12 cellular contexts compared by ENCODE assay signal in the genomic region with DNA sequence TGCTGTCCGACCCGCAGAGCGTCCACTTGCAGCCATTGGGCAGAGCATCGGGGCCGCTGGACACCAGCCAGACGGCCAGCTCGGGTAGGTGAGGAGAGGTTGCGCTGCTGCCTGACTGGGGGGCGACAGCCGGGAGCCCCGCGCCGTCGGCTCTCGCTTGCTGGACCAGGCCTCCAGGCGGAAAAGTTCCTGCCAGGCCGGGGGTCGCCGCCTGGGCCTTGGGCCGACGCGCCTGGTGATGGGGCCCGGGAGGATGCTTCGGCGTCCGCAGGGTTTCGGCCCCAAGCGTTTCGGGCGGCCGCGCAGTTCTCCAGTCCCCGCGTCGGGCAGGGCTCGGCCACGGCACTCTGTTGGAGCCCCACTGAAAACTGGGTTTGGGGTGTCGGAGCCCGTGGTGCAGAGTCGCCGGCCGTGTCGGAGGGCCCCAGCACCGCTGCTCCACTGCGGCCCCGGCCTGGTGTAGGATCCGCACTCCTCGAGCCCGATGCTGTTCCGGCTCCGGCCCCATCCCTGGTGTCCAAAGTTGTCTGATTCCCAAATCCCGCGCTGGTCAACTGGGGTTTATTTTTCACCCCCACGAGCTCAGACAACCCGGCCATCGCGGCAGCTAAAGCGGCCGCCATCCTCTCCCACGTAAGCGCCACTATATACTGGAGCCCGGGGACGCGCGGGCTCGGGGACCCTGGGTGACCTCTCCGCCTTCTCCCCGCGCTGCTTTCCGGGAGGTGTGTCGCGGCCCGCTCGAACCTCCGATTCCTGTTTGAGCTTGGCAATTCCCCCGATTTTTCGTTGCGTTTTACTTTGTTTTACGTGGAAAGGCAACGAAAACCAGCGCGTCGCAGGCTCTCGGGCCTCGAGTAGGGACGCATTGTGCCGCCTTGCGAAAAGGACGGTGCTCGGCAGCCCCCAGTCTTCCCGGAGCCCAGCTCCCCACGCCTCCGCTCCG. TPM values are rescaled to one million over a fixed set of nuclear protein-coding genes. Genes with fewer than 3 reads are reported as not detected.
A peak's percentile ranks its signal among the peaks of the same experiment; 100 is the strongest.
DNase-seq lines count a peak whose midpoint lies in the region; ATAC-seq, FAIRE-seq and TF ChIP-seq lines count a peak whose summit lies in the region.
"Had no signal": no experiment of that assay in that cellular context is flagged by ENCODE, and none has a peak within 500 bp of the region (broad histone marks: within the 10 kb centered on the region; RNA-seq: fewer than 3 reads in every experiment).

No MANE protein-coding gene starts in this region.

- no peak overlapping the region for H2BK15ac ChIP-seq in mesenchymal stem cell (ENCODE audit: low read depth, poor library complexity, severe bottlenecking)

- TF ChIP-seq POLR2A in right lobe of liver (IDR thresholded peaks at IDR 0.05) (no peak), HepG2 (IDR thresholded peaks at IDR 0.05; ENCODE audit: insufficient read depth in 1 of 2, low read depth in 2 of 2, low read length in 2 of 2) (no peak)

- H3K27me3 ChIP-seq in right lobe of liver (peaks cover 23 to 30% of the 10 kb centered on the region in 2 donors), HepG2 (ENCODE audit: control insufficient read depth in 1 of 2, insufficient read depth in 2 of 2, low read length in 2 of 2) (peaks cover 4 to 45% of the 10 kb centered on the region in 2 experiments; a peak in 4 of 5 replicates), mesenchymal stem cell (ENCODE audit: control insufficient read depth in 1 of 2, insufficient read depth in 1 of 2, low read length in 2 of 2) (peaks cover 94% of the 10 kb centered on the region in 2 experiments), upper lobe of right lung (peaks cover 75% of the 10 kb centered on the region)

- H3K27ac Mint-ChIP-seq in central memory CD8-positive, alpha-beta T cell (ENCODE audit: low read depth), result no peak overlapping the region
- H3K27ac Mint-ChIP-seq: CD4-positive, CD25-positive, alpha-beta regulatory T cell had no signal

- DNase-seq in right lobe of liver, result no peak
- DNase-seq in HepG2 (ENCODE audit: low spot score), result no peak
- no peak for DNase-seq in central memory CD8-positive, alpha-beta T cell (ENCODE audit: low spot score in 2 of 2)
- peak; percentile 22 for DNase-seq in mesenchymal stem cell
- DNase-seq in upper lobe of right lung, result no peak
- no peak for DNase-seq in ureter (ENCODE audit: low spot score)
- DNase-seq in T-helper 1 cell, result no peak
- DNase-seq: kidney, NCI-H1930, SW 1271 had no signal

- H3K4me3 Mint-ChIP-seq in central memory CD8-positive, alpha-beta T cell, result peak overlapping the region; percentile 65

- H3K4me1 ChIP-seq in right lobe of liver, result peaks cover 0 to 23% (median 9%) of the 10 kb centered on the region in 4 donors
- no peaks in the 10 kb centered on the region for H3K4me1 ChIP-seq in HepG2 (ENCODE audit: insufficient read depth, low read length)
- H3K4me1 ChIP-seq in mesenchymal stem cell (ENCODE audit: control insufficient read depth, insufficient read depth, low read depth, low read length), result peaks cover 15% of the 10 kb centered on the region
- H3K4me1 ChIP-seq in upper lobe of right lung, result peaks cover 23% of the 10 kb centered on the region

- intact Hi-C loops in right lobe of liver (cut with DNase I) (no loop called here), HepG2 (cut with micrococcal nuclease; ENCODE audit: unreplicated experiment) (no loop called here), upper lobe of right lung (cut with DNase I) (no loop called here)

- no peaks in the 10 kb centered on the region for H3K79me2 ChIP-seq in HepG2 (ENCODE audit: insufficient read depth, low read length)

- TF ChIP-seq EP300 in HepG2 (IDR thresholded peaks at IDR 0.05; ENCODE audit: low read depth in 2 of 2, low read length in 2 of 2) (no peak), HepG2 (CRISPR knock-in tag; IDR thresholded peaks at IDR 0.05; ENCODE audit: borderline replicate concordance) (no peak)

- H4K20me1 ChIP-seq in HepG2 (ENCODE audit: insufficient read depth, low read length), result no peaks in the 10 kb centered on the region

- no peak overlapping the region for H2AFZ ChIP-seq in HepG2 (ENCODE audit: low read length)
- H2AFZ ChIP-seq in mesenchymal stem cell (ENCODE audit: low read depth, low read length), result no peak overlapping the region

- TF ChIP-seq CTCF in right lobe of liver (IDR thresholded peaks at IDR 0.05) (no peak), HepG2 (CRISPR knock-in tag; IDR thresholded peaks at IDR 0.05) (no peak), upper lobe of right lung (IDR thresholded peaks at IDR 0.05) (no peak)

- no peak overlapping the region for H2BK12ac ChIP-seq in mesenchymal stem cell (ENCODE audit: low read length in 2 of 2)

- ATAC-seq in right lobe of liver (peak; percentile 14 to 22 (median 18)), HepG2 (no peak), upper lobe of right lung (no peak), GM21737 (IDR thresholded peaks at IDR 0.05; ENCODE audit: unreplicated experiment) (no peak)
- ATAC-seq in central memory CD8-positive, alpha-beta T cell (replicated peaks; ENCODE audit: extremely low read depth, poor library complexity, severe bottlenecking), result no peak

- in situ Hi-C loops in HepG2 (cut with HindIII; ENCODE audit: extremely low pct_ligation_motif_present, low pct_unique_long_range_greater_than_20kb), result no loop called here

- no peaks in the 10 kb centered on the region for H3K9me3 Mint-ChIP-seq in central memory CD8-positive, alpha-beta T cell

- no peak for FAIRE-seq in HepG2 (lab: Jason Lieb, UNC)
- FAIRE-seq: kidney had no signal

- peaks cover 89% of the 10 kb centered on the region for H3K27me3 Mint-ChIP-seq in central memory CD8-positive, alpha-beta T cell

- no peak overlapping the region for H3K27ac ChIP-seq in right lobe of liver
- H3K27ac ChIP-seq in HepG2 (ENCODE audit: extremely low read length, insufficient read depth, low read length), result no peak overlapping the region
- no peak overlapping the region for H3K27ac ChIP-seq in mesenchymal stem cell (ENCODE audit: low read length, poor library complexity, severe bottlenecking)
- no peak overlapping the region for H3K27ac ChIP-seq in upper lobe of right lung

- H3K4me1 Mint-ChIP-seq in central memory CD8-positive, alpha-beta T cell, result peaks cover 19% of the 10 kb centered on the region

- no peak overlapping the region for H3K18ac ChIP-seq in mesenchymal stem cell (ENCODE audit: low read depth in 1 of 2, low read length in 2 of 2)

- H3K9me3 ChIP-seq in right lobe of liver (no peaks in the 10 kb centered on the region), HepG2 (ENCODE audit: low read length) (no peaks in the 10 kb centered on the region), mesenchymal stem cell (ENCODE audit: control insufficient read depth, low read length) (no peaks in the 10 kb centered on the region), upper lobe of right lung (no peaks in the 10 kb centered on the region)

- H3K23ac ChIP-seq in mesenchymal stem cell (ENCODE audit: low read length in 2 of 2), result peak overlapping the region in 1 of 2 experiments; percentile 74

- H3K36me3 ChIP-seq in right lobe of liver (no peaks in the 10 kb centered on the region), HepG2 (replicated peaks in 1 of 2; ENCODE audit: control insufficient read depth in 1 of 2, insufficient read depth in 2 of 2, low read length in 2 of 2) (no peaks in the 10 kb centered on the region), mesenchymal stem cell (ENCODE audit: control insufficient read depth in 1 of 2, insufficient read depth in 2 of 2, low read depth in 1 of 2, low read length in 2 of 2) (peaks cover 0 to 3% of the 10 kb centered on the region in 2 experiments), upper lobe of right lung (no peaks in the 10 kb centered on the region)

- POLR2A ChIA-PET in HepG2 (lab: Yijun Ruan, JAX), result no interaction called here

- H4K8ac ChIP-seq in mesenchymal stem cell (ENCODE audit: low read length), result no peak overlapping the region

- no peak for TF ChIP-seq RAD21 in HepG2 (CRISPR knock-in tag; IDR thresholded peaks at IDR 0.05)

- H2BK120ac ChIP-seq in mesenchymal stem cell (ENCODE audit: low read depth, low read length), result no peak overlapping the region

- H4K91ac ChIP-seq in mesenchymal stem cell (ENCODE audit: low read length), result no peak overlapping the region

- H3K4me3 ChIP-seq in right lobe of liver (peak overlapping the region in 1 of 3 donors; percentile 13), HepG2 (replicated peaks in 1 of 3; ENCODE audit: insufficient read depth in 1 of 3, low read depth in 2 of 3, low read length in 3 of 3) (no peak overlapping the region), mesenchymal stem cell (ENCODE audit: insufficient read depth in 1 of 2, low read depth in 1 of 2, low read length in 2 of 2) (no peak overlapping the region), upper lobe of right lung (peak overlapping the region; percentile 29)

- CTCF ChIA-PET in HepG2 (lab: Yijun Ruan, JAX; ENCODE audit: low intra/inter-chr PET ratio, low total read pairs), result no interaction called here

- H2AK5ac ChIP-seq in mesenchymal stem cell (ENCODE audit: low read length, severe bottlenecking), result no peak overlapping the region

- peaks cover 4% of the 10 kb centered on the region for H3K36me3 Mint-ChIP-seq in central memory CD8-positive, alpha-beta T cell (ENCODE audit: insufficient read depth)
- H3K36me3 Mint-ChIP-seq: CD4-positive, CD25-positive, alpha-beta regulatory T cell had no signal

- no peak overlapping the region for H2BK5ac ChIP-seq in mesenchymal stem cell (ENCODE audit: low read depth, low read length, poor library complexity, severe bottlenecking)

- no TSS peak for BruUV-seq in HepG2 (replicated peaks; lab: Mats Ljungman, UMichigan)

- H3K4me2 ChIP-seq in HepG2 (ENCODE audit: low read depth, low read length) (no peak overlapping the region), mesenchymal stem cell (ENCODE audit: low read length, poor library complexity, severe bottlenecking) (no peak overlapping the region)

- H3K79me1 ChIP-seq in mesenchymal stem cell (replicated peaks; ENCODE audit: low read length, poor library complexity, severe bottlenecking), result no peaks in the 10 kb centered on the region

- no peak overlapping the region for H3K9ac ChIP-seq in HepG2 (ENCODE audit: insufficient read depth, low read depth, low read length)
- H3K9ac ChIP-seq in mesenchymal stem cell (ENCODE audit: low read length), result no peak overlapping the region

- no peak overlapping the region for H3K14ac ChIP-seq in mesenchymal stem cell (ENCODE audit: low read length in 2 of 2)

- H3K4ac ChIP-seq in mesenchymal stem cell (ENCODE audit: low read depth in 1 of 2, low read length in 2 of 2), result no peak overlapping the region

- 4% methylated on average over 22 of the region's 94 CpGs for WGBS in right lobe of liver (ENCODE audit: insufficient coverage, low coverage, low lambda C conversion rate, missing lambda C conversion rate)
- WGBS in HepG2 (ENCODE audit: low lambda C conversion rate), result 70% methylated on average over 52 of the region's 94 CpGs
- WGBS in mesenchymal stem cell, result 4% methylated on average over 87 of the region's 94 CpGs

RNA-seq across cellular contexts. Expression of gene VSX2, which starts 0.9 kb away (rescaled TPM):
- not detected for total RNA-seq in right lobe of liver
- total RNA-seq in HepG2 (2016; rRNA removed; fragmentation: Illumina TruSeq; extraction: Trizol), result not detected in 2 replicates
- not detected in 2 replicates for total RNA-seq in HepG2 (2016; cell fraction: cytosol; rRNA removed; fragmentation: Illumina TruSeq; extraction: Trizol; ENCODE audit: low read depth)
- total RNA-seq in HepG2 (2016; cell fraction: insoluble cytoplasmic fraction; rRNA removed; fragmentation: Illumina TruSeq; extraction: Trizol), result not detected in 2 replicates
- total RNA-seq in HepG2 (2016; cell fraction: membrane; rRNA removed; fragmentation: Illumina TruSeq; extraction: Trizol), result not detected in 2 replicates
- not detected in 2 replicates for total RNA-seq in HepG2 (2016; cell fraction: nucleus; rRNA removed; fragmentation: Illumina TruSeq; extraction: Trizol)
- polyA plus RNA-seq in HepG2 (2011; rRNA removed), result 0.03 and 0.05 TPM in 2 replicates
- 0.01 and 0.03 TPM in 2 replicates for polyA plus RNA-seq in HepG2 (2011; cell fraction: cytosol; rRNA removed)
- not detected in 2 replicates for polyA plus RNA-seq in HepG2 (2011; cell fraction: nucleus; rRNA removed)
- polyA plus RNA-seq in HepG2 (2012), result not detected in 2 replicates
- not detected in 2 replicates for polyA plus RNA-seq in HepG2 (2016; cell fraction: cytosol; fragmentation: Illumina TruSeq; extraction: Trizol; ENCODE audit: low read depth)
- polyA plus RNA-seq in HepG2 (2016; cell fraction: insoluble cytoplasmic fraction; fragmentation: Illumina TruSeq; extraction: Trizol; ENCODE audit: low read depth), result not detected in 2 replicates
- not detected in 2 replicates for polyA plus RNA-seq in HepG2 (2016; cell fraction: membrane; fragmentation: Illumina TruSeq; extraction: Trizol; ENCODE audit: low read depth)
- polyA plus RNA-seq in HepG2 (2016; cell fraction: nucleus; fragmentation: Illumina TruSeq; extraction: Trizol; ENCODE audit: insufficient read depth, low read depth), result not detected in 2 replicates
- polyA minus RNA-seq in HepG2 (2011; rRNA and poly(A)+ RNA removed; ENCODE audit: low replicate concordance), result not detected in 2 replicates
- not detected in 2 replicates for polyA minus RNA-seq in HepG2 (2011; cell fraction: cytosol; rRNA and poly(A)+ RNA removed)
- not detected in 2 replicates for polyA minus RNA-seq in HepG2 (2011; cell fraction: nucleus; rRNA and poly(A)+ RNA removed)
- polyA plus RNA-seq in mesenchymal stem cell (2013, experiment 1 of 2), result not detected
- not detected for polyA plus RNA-seq in mesenchymal stem cell (2013, experiment 2 of 2)
- not detected for total RNA-seq in upper lobe of right lung
- total RNA-seq in ureter, result not detected
- total RNA-seq: CD4-positive, CD25-positive, alpha-beta regulatory T cell; kidney had no signal

Comparison
In these comparisons a context has a peak if more than half of its experiments do, and no peak if none do; other contexts are left out.
1. ATAC-seq: peak in right lobe of liver (4 of 4); none in HepG2 (single experiment), central memory CD8-positive, alpha-beta T cell (single experiment), upper lobe of right lung (single experiment) and GM21737 (single experiment).